2 cellular contexts compared by ENCODE assay signal in genomic region chr11:110761994-110762393, GRCh38.
TF ChIP-seq lines count a peak whose summit lies in the region.

No MANE protein-coding gene starts in this region.

TF ChIP-seq in SK-N-SH, 30 proteins besides CTCF, POLR2A, EP300 and RAD21 (continued from another document):
- TF ChIP-seq MAX (IDR thresholded peaks at IDR 0.05; ENCODE audit: low read depth) (no peak), POLR2AphosphoS5 (IDR thresholded peaks at IDR 0.05; ENCODE audit: low read depth, low read length) (no peak), FOXM1 (IDR thresholded peaks at IDR 0.05; ENCODE audit: low read depth) (no peak), FOSL2 (IDR thresholded peaks at IDR 0.05; ENCODE audit: borderline replicate concordance, low read depth) (no peak)

TF ChIP-seq in SK-N-SH treated with all-trans-retinoic acid at 6 μM for 48 hours, 23 proteins besides CTCF, POLR2A, EP300 and RAD21 (continued from another document):
- no peak for TF ChIP-seq CREB5 (CRISPR knock-in tag; IDR thresholded peaks at IDR 0.05; ENCODE audit: low read depth)
- no peak for TF ChIP-seq CSRNP3 (CRISPR knock-in tag; IDR thresholded peaks at IDR 0.05)
- TF ChIP-seq TCF4 (CRISPR knock-in tag; IDR thresholded peaks at IDR 0.05; ENCODE audit: borderline replicate concordance): no peak
- no peak for TF ChIP-seq TOX (CRISPR knock-in tag; IDR thresholded peaks at IDR 0.05; ENCODE audit: borderline replicate concordance)
- no peak for TF ChIP-seq PPARA (CRISPR knock-in tag; IDR thresholded peaks at IDR 0.05; ENCODE audit: borderline replicate concordance)
- no peak for TF ChIP-seq ESRRG (CRISPR knock-in tag; IDR thresholded peaks at IDR 0.05)
- TF ChIP-seq ARNTL (CRISPR knock-in tag; IDR thresholded peaks at IDR 0.05; ENCODE audit: borderline replicate concordance, low read depth): no peak
- no peak for TF ChIP-seq ZC3H10 (CRISPR knock-in tag; IDR thresholded peaks at IDR 0.05)
- TF ChIP-seq ISL1 (CRISPR knock-in tag; IDR thresholded peaks at IDR 0.05): no peak
- no peak for TF ChIP-seq CSDC2 (CRISPR knock-in tag; IDR thresholded peaks at IDR 0.05)
- TF ChIP-seq, protein P1, sequence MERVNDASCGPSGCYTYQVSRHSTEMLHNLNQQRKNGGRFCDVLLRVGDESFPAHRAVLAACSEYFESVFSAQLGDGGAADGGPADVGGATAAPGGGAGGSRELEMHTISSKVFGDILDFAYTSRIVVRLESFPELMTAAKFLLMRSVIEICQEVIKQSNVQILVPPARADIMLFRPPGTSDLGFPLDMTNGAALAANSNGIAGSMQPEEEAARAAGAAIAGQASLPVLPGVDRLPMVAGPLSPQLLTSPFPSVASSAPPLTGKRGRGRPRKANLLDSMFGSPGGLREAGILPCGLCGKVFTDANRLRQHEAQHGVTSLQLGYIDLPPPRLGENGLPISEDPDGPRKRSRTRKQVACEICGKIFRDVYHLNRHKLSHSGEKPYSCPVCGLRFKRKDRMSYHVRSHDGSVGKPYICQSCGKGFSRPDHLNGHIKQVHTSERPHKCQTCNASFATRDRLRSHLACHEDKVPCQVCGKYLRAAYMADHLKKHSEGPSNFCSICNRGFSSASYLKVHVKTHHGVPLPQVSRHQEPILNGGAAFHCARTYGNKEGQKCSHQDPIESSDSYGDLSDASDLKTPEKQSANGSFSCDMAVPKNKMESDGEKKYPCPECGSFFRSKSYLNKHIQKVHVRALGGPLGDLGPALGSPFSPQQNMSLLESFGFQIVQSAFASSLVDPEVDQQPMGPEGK (CRISPR knock-in tag; IDR thresholded peaks at IDR 0.05; ENCODE audit: borderline replicate concordance): no peak
- no peak for TF ChIP-seq ZNF70 (CRISPR knock-in tag; IDR thresholded peaks at IDR 0.05)
- TF ChIP-seq SNAI2 (CRISPR knock-in tag; IDR thresholded peaks at IDR 0.05): no peak
- TF ChIP-seq TSHZ2 (CRISPR knock-in tag; IDR thresholded peaks at IDR 0.05): no peak
- TF ChIP-seq OSR1 (CRISPR knock-in tag; IDR thresholded peaks at IDR 0.05): no peak
TF ChIP-seq in SK-N-SH treated with all-trans-retinoic acid at 6 μM for 48 hours: peak in this region for 0.
